ENCODE assay signal across 18 cellular contexts in genomic region chr13:29953542-29953941, GRCh38.
DNase-seq lines count a peak whose midpoint lies in the region; TF ChIP-seq lines count a peak whose summit lies in the region.
"Had no signal": no experiment of that assay in that cellular context is flagged by ENCODE, and none has a peak within 500 bp of the region (broad histone marks: within the 10 kb centered on the region; RNA-seq: fewer than 3 reads in every experiment).

No MANE protein-coding gene starts in this region.

- no peak for DNase-seq in activated CD4-positive, alpha-beta T cell treated with anti-CD3 and anti-CD28 coated beads, Interleukin-2, amount 10 ng/mL, durations not matched to agents 24 days and 14 days
- no peak for DNase-seq in activated CD4-positive, alpha-beta T cell treated with anti-CD3 and anti-CD28 coated beads, Interleukin-2, amount 50 U/mL, for 4 hours
- no peak for DNase-seq in activated CD4-positive, alpha-beta memory T cell treated with anti-CD3 and anti-CD28 coated beads for 36 hours
- DNase-seq in fibroblast of mammary gland (ENCODE audit: low read depth) (peak; percentile 12), erythroblast (lab: John Stamatoyannopoulos, UW) (no peak), HFFc6 (no peak), iPS-NIHi11 (ENCODE audit: low spot score) (no peak)
- DNase-seq: DMS79; effector CD4-positive, alpha-beta T cell; esophagus squamous epithelium; HCEC 1CT; left ventricle myocardium superior; NCI-H1436 treated with DMSO at 0.1 percent for 48 hours; NCI-H2171 treated with DMSO at 0.1 percent for 48 hours; NCI-H69; T-helper 9 cell had no signal

- peaks cover 27 to 88% (median 74%) of the 10 kb centered on the region in 10 experiments for H3K4me1 ChIP-seq in BLaER1 treated with 17β-estradiol and CSF1 and Interleukin-3, amounts not matched to agents 10 nM and 100 nM

- no peaks in the 10 kb centered on the region for H3K27me3 ChIP-seq in BLaER1 treated with 17β-estradiol and CSF1 and Interleukin-3, amounts not matched to agents 10 nM and 100 nM

- peaks cover 3% of the 10 kb centered on the region for H3K36me3 Mint-ChIP-seq in activated CD4-positive, alpha-beta T cell treated with anti-CD3 and anti-CD28 coated beads, Interleukin-2, amount 10 ng/mL, durations not matched to agents 24 days and 14 days (ENCODE audit: low read depth)
- H3K36me3 Mint-ChIP-seq in activated CD4-positive, alpha-beta memory T cell treated with anti-CD3 and anti-CD28 coated beads for 36 hours: no peaks in the 10 kb centered on the region
- no peaks in the 10 kb centered on the region for H3K36me3 Mint-ChIP-seq in HFFc6 (ENCODE audit: low read depth)
- H3K36me3 Mint-ChIP-seq: CD14-positive monocyte had no signal

- H3K9me3 Mint-ChIP-seq in activated CD4-positive, alpha-beta T cell treated with anti-CD3 and anti-CD28 coated beads, Interleukin-2, amount 10 ng/mL, durations not matched to agents 24 days and 14 days: peaks cover 3% of the 10 kb centered on the region
- H3K9me3 Mint-ChIP-seq in activated CD4-positive, alpha-beta memory T cell treated with anti-CD3 and anti-CD28 coated beads for 36 hours: no peaks in the 10 kb centered on the region
- H3K9me3 Mint-ChIP-seq in HFFc6: no peaks in the 10 kb centered on the region

- TF ChIP-seq CTCF in fibroblast of mammary gland (conservative IDR thresholded peaks at IDR 0.05; ENCODE audit: control insufficient read depth, insufficient read depth, low read depth, low read length) (no peak), HFFc6 (IDR thresholded peaks at IDR 0.05) (no peak)

- CTCF ChIA-PET in activated CD4-positive, alpha-beta memory T cell treated with anti-CD3 and anti-CD28 coated beads for 36 hours (lab: Charles Lee): interaction anchor here (0.9 to 2.1 kb wide), 4 partner anchors 11 to 162 kb away, joined by 3 to 12 read pairs (median 7); no protein-coding TSS in a partner anchor

- peak overlapping the region in 7 of 11 experiments; percentile 13 to 67 (median 44); a peak in 11 of 22 replicates for H3K27ac ChIP-seq in BLaER1 treated with 17β-estradiol and CSF1 and Interleukin-3, amounts not matched to agents 10 nM and 100 nM
- H3K27ac ChIP-seq: esophagus squamous epithelium had no signal

- TF ChIP-seq POLR2A in erythroblast (IDR thresholded peaks at IDR 0.05; ENCODE audit: low read length): no peak

- peak overlapping the region; percentile 86 for H3K4me3 Mint-ChIP-seq in activated CD4-positive, alpha-beta T cell treated with anti-CD3 and anti-CD28 coated beads, Interleukin-2, amount 10 ng/mL, durations not matched to agents 24 days and 14 days
- no peak overlapping the region for H3K4me3 Mint-ChIP-seq in activated CD4-positive, alpha-beta memory T cell treated with anti-CD3 and anti-CD28 coated beads for 36 hours
- no peak overlapping the region for H3K4me3 Mint-ChIP-seq in HFFc6
- H3K4me3 Mint-ChIP-seq: CD14-positive monocyte had no signal

- no peak overlapping the region for H3K27ac Mint-ChIP-seq in activated CD4-positive, alpha-beta T cell treated with anti-CD3 and anti-CD28 coated beads, Interleukin-2, amount 10 ng/mL, durations not matched to agents 24 days and 14 days
- peak overlapping the region; percentile 76 for H3K27ac Mint-ChIP-seq in activated CD4-positive, alpha-beta memory T cell treated with anti-CD3 and anti-CD28 coated beads for 36 hours
- no peak overlapping the region for H3K27ac Mint-ChIP-seq in HFFc6
- H3K27ac Mint-ChIP-seq: CD14-positive monocyte had no signal

- H3K4me1 Mint-ChIP-seq in activated CD4-positive, alpha-beta T cell treated with anti-CD3 and anti-CD28 coated beads, Interleukin-2, amount 10 ng/mL, durations not matched to agents 24 days and 14 days: peaks cover 33% of the 10 kb centered on the region
- peaks cover 29% of the 10 kb centered on the region for H3K4me1 Mint-ChIP-seq in activated CD4-positive, alpha-beta memory T cell treated with anti-CD3 and anti-CD28 coated beads for 36 hours (ENCODE audit: low read depth)
- H3K4me1 Mint-ChIP-seq in HFFc6 (ENCODE audit: low read depth): peaks cover 11% of the 10 kb centered on the region

- H3K27me3 Mint-ChIP-seq in activated CD4-positive, alpha-beta T cell treated with anti-CD3 and anti-CD28 coated beads, Interleukin-2, amount 10 ng/mL, durations not matched to agents 24 days and 14 days: peaks cover 7% of the 10 kb centered on the region
- no peaks in the 10 kb centered on the region for H3K27me3 Mint-ChIP-seq in activated CD4-positive, alpha-beta memory T cell treated with anti-CD3 and anti-CD28 coated beads for 36 hours
- H3K27me3 Mint-ChIP-seq in HFFc6 (ENCODE audit: insufficient read depth): peaks cover 2% of the 10 kb centered on the region

- intact Hi-C loops in activated CD4-positive, alpha-beta T cell treated with anti-CD3 and anti-CD28 coated beads, Interleukin-2, amount 10 ng/mL, durations not matched to agents 24 days and 14 days (cut with micrococcal nuclease): no loop called here
- intact Hi-C loops in activated CD4-positive, alpha-beta memory T cell treated with anti-CD3 and anti-CD28 coated beads for 36 hours (cut with micrococcal nuclease): loop anchor here (5.0 kb wide), 1 partner anchor 159 kb away; no protein-coding TSS in a partner anchor

- H3K9me3 ChIP-seq in BLaER1 treated with 17β-estradiol and CSF1 and Interleukin-3, amounts not matched to agents 10 nM and 100 nM (replicated peaks in 1 of 11): peaks cover 0 to 13% (median 4%) of the 10 kb centered on the region in 11 experiments; a peak in 8 of 22 replicates
- H3K9me3 ChIP-seq: esophagus squamous epithelium had no signal

- H4K20me1 ChIP-seq in BLaER1 treated with 17β-estradiol and CSF1 and Interleukin-3, amounts not matched to agents 10 nM and 100 nM: no peaks in the 10 kb centered on the region

- H3K4me2 ChIP-seq in BLaER1 treated with 17β-estradiol and CSF1 and Interleukin-3, amounts not matched to agents 10 nM and 100 nM: peak overlapping the region; percentile 60 to 86 (median 78)

- H3K36me3 ChIP-seq in BLaER1 treated with 17β-estradiol and CSF1 and Interleukin-3, amounts not matched to agents 10 nM and 100 nM: no peaks in the 10 kb centered on the region
- H3K36me3 ChIP-seq: esophagus squamous epithelium had no signal

- peak overlapping the region in 2 of 11 experiments; percentile 15 to 45; a peak in 3 of 22 replicates for H3K9ac ChIP-seq in BLaER1 treated with 17β-estradiol and CSF1 and Interleukin-3, amounts not matched to agents 10 nM and 100 nM

- POLR2A ChIA-PET in activated CD4-positive, alpha-beta memory T cell treated with anti-CD3 and anti-CD28 coated beads for 36 hours (lab: Charles Lee): interaction anchor here (1.0 kb wide), 2 partner anchors 17 to 148 kb away, joined by 3 read pairs; no protein-coding TSS in a partner anchor

- H3K4me3 ChIP-seq in BLaER1 treated with 17β-estradiol and CSF1 and Interleukin-3, amounts not matched to agents 10 nM and 100 nM: peak overlapping the region in 8 of 10 experiments; percentile 1 to 42 (median 24); a peak in 7 of 20 replicates
- no peak overlapping the region for H3K4me3 ChIP-seq in fibroblast of mammary gland (ENCODE audit: control insufficient read depth, low read depth, low read length)
- H3K4me3 ChIP-seq: esophagus squamous epithelium had no signal
